Comparison of ENCODE assay signal across 1 cellular context in genomic region chr4:113537183-113537977, GRCh38.
TF ChIP-seq lines count a peak whose summit lies in the region.

No MANE protein-coding gene starts in this region.

TF ChIP-seq in GM23338, 12 proteins besides CTCF, POLR2A, EP300 and RAD21 (continued from another document):
- no peak for TF ChIP-seq ZNF462 (CRISPR knock-in tag; IDR thresholded peaks at IDR 0.05)
